9 cellular contexts compared by ENCODE assay signal in genomic region chr11:113114452-113115027, GRCh38.
A peak's percentile ranks its signal among the peaks of the same experiment; 100 is the strongest.
DNase-seq lines count a peak whose midpoint lies in the region; ATAC-seq and TF ChIP-seq lines count a peak whose summit lies in the region.
"Had no signal": no experiment of that assay in that cellular context is flagged by ENCODE, and none has a peak within 500 bp of the region (broad histone marks: within the 10 kb centered on the region; RNA-seq: fewer than 3 reads in every experiment).

No MANE protein-coding gene starts in this region.

- H3K4me3 Mint-ChIP-seq in neural progenitor cell: no peak overlapping the region
- H3K4me3 Mint-ChIP-seq: T-cell had no signal

- H3K27ac ChIP-seq in SJCRH30 (no peak overlapping the region), neural progenitor cell (no peak overlapping the region)

- ATAC-seq in HG02852 (IDR thresholded peaks at IDR 0.05; ENCODE audit: unreplicated experiment) (no peak), GM21367 (IDR thresholded peaks at IDR 0.05; ENCODE audit: unreplicated experiment) (no peak), GM21381 (IDR thresholded peaks at IDR 0.05; ENCODE audit: unreplicated experiment) (no peak)
- ATAC-seq: T-cell had no signal

- H3K4me1 Mint-ChIP-seq in neural progenitor cell: peaks cover 2% of the 10 kb centered on the region
- H3K4me1 Mint-ChIP-seq: T-cell had no signal

- H3F3A ChIP-seq in neural progenitor cell (ENCODE audit: low read depth): no peaks in the 10 kb centered on the region

- H3K36me3 Mint-ChIP-seq in neural progenitor cell: no peaks in the 10 kb centered on the region
- H3K36me3 Mint-ChIP-seq: T-cell had no signal

- H3K79me2 ChIP-seq in neural progenitor cell (ENCODE audit: low read depth): no peaks in the 10 kb centered on the region

- no peaks in the 10 kb centered on the region for H3K36me3 ChIP-seq in SJCRH30
- no peaks in the 10 kb centered on the region for H3K36me3 ChIP-seq in neural progenitor cell

- no peaks in the 10 kb centered on the region for H3K9me3 Mint-ChIP-seq in neural progenitor cell
- H3K9me3 Mint-ChIP-seq: T-cell had no signal

- no peak overlapping the region for H3K9ac ChIP-seq in neural progenitor cell

- H3K4me1 ChIP-seq in SJCRH30 (peaks cover 28% of the 10 kb centered on the region), neural progenitor cell (no peaks in the 10 kb centered on the region)

- peak; percentile 90 for TF ChIP-seq CTCF in fibroblast of pulmonary artery (IDR thresholded peaks at IDR 0.05; ENCODE audit: low read length, missing control alignments)
- peak; percentile 76 for TF ChIP-seq CTCF in neural progenitor cell (IDR thresholded peaks at IDR 0.05)

- DNase-seq in Daoy (ENCODE audit: low read depth): peak; percentile 67
- DNase-seq in LoVo (ENCODE audit: low spot score): peak; percentile 12
- DNase-seq in SJCRH30: peak; percentile 48 to 62
- DNase-seq in fibroblast of pulmonary artery (ENCODE audit: low read depth): peak; percentile 68
- DNase-seq in neural progenitor cell (ENCODE audit: low spot score): peak; percentile 73

- H3K27me3 Mint-ChIP-seq in neural progenitor cell (ENCODE audit: insufficient read depth, low read depth): no peaks in the 10 kb centered on the region

- no peak overlapping the region for H3K27ac Mint-ChIP-seq in neural progenitor cell
- H3K27ac Mint-ChIP-seq: T-cell had no signal

- H3K27me3 ChIP-seq in SJCRH30 (no peaks in the 10 kb centered on the region), neural progenitor cell (no peaks in the 10 kb centered on the region)

- H2AFZ ChIP-seq in neural progenitor cell (replicated peaks): no peak overlapping the region

- no peak overlapping the region for H3K4me2 ChIP-seq in neural progenitor cell

- H4K20me1 ChIP-seq in neural progenitor cell (ENCODE audit: low read depth): no peaks in the 10 kb centered on the region

- H3K9me3 ChIP-seq in SJCRH30 (replicated peaks) (no peaks in the 10 kb centered on the region), neural progenitor cell (ENCODE audit: low read depth) (no peaks in the 10 kb centered on the region)

- no peak overlapping the region for H3K4me3 ChIP-seq in SJCRH30
- H3K4me3 ChIP-seq in fibroblast of pulmonary artery (replicated peaks; ENCODE audit: low read depth, low read length): no peak overlapping the region
- no peak overlapping the region for H3K4me3 ChIP-seq in neural progenitor cell

Comparison
In these comparisons a context has a peak if more than half of its experiments do, and no peak if none do; other contexts are left out.
1. DNase-seq: peak in every context shown above with its lines; median percentile 73 in neural progenitor cell; 68 in fibroblast of pulmonary artery; 67 in Daoy; 55 in SJCRH30; 12 in LoVo.